Comparison of ENCODE assay signal across 12 cellular contexts in the genomic region with DNA sequence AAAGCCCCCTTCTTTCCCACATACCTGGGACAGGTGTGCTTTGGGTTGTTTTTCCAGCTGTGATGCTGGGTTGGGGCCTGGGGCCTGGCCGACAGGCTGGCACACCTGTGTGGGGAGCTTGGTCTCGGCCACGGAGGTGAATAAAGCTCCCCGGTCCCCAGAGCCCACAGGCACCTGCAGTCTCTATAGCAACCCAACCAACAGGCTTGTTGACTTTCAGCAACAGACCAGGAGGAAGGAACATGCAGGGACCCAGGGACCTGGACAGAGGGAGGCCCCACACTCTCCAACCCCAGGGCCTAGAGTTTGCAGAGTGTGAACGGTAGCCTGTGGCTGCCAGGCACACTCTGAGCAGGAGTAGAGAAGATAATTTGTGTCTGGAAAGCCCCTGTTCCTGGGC. TPM values are rescaled to one million over a fixed set of nuclear protein-coding genes. Genes with fewer than 3 reads are reported as not detected.
DNase-seq lines count a peak whose midpoint lies in the region; ATAC-seq and TF ChIP-seq lines count a peak whose summit lies in the region.
"Had no signal": no experiment of that assay in that cellular context is flagged by ENCODE, and none has a peak within 500 bp of the region (broad histone marks: within the 10 kb centered on the region; RNA-seq: fewer than 3 reads in every experiment).

No MANE protein-coding gene starts in this region.

- peaks cover 17% of the 10 kb centered on the region for H3K4me1 Mint-ChIP-seq in MCF 10A (ENCODE audit: insufficient read depth, unreplicated experiment)
- H3K4me1 Mint-ChIP-seq in mesothelial cell of epicardium = peaks cover 16% of the 10 kb centered on the region

- H3K4me3 ChIP-seq in breast epithelium (no peak overlapping the region), SK-N-SH (ENCODE audit: low read depth in 2 of 2, low read length in 1 of 2) (no peak overlapping the region)
- H3K4me3 ChIP-seq: thoracic aorta had no signal

- peaks cover 18% of the 10 kb centered on the region for H3K27me3 Mint-ChIP-seq in MCF 10A (ENCODE audit: insufficient read depth, unreplicated experiment)
- H3K27me3 Mint-ChIP-seq in mesothelial cell of epicardium (ENCODE audit: low read depth) = no peaks in the 10 kb centered on the region

- no peaks in the 10 kb centered on the region for H3K36me3 ChIP-seq in breast epithelium
- no peaks in the 10 kb centered on the region for H3K36me3 ChIP-seq in SK-N-SH (replicated peaks in 1 of 2; ENCODE audit: control insufficient read depth in 1 of 2, insufficient read depth in 2 of 2, low read length in 1 of 2)
- H3K36me3 ChIP-seq: thoracic aorta had no signal

- H3K9ac ChIP-seq in SK-N-SH = no peak overlapping the region

- TF ChIP-seq EP300 in SK-N-SH (IDR thresholded peaks at IDR 0.05; ENCODE audit: borderline replicate concordance in 1 of 2, low read depth in 1 of 2, low read length in 1 of 2) = no peak

- peak overlapping the region; percentile 52 to 79 for H3K27ac ChIP-seq in breast epithelium
- H3K27ac ChIP-seq in SK-N-SH (ENCODE audit: low read depth in 2 of 2, low read length in 1 of 2) = no peak overlapping the region
- H3K27ac ChIP-seq: thoracic aorta had no signal

- POLR2A ChIA-PET in MCF 10A (lab: Yijun Ruan, JAX) = no interaction called here
- POLR2A ChIA-PET in SK-N-SH (lab: Yijun Ruan, JAX) = no interaction called here

- H2AFZ ChIP-seq in SK-N-SH (ENCODE audit: low read depth) = no peak overlapping the region

- TF ChIP-seq CTCF in breast epithelium (IDR thresholded peaks at IDR 0.05) (no peak), MCF 10A (IDR thresholded peaks at IDR 0.05; ENCODE audit: unreplicated experiment) (no peak), mesothelial cell of epicardium (IDR thresholded peaks at IDR 0.05; ENCODE audit: unreplicated experiment) (no peak), SK-N-SH (IDR thresholded peaks at IDR 0.05) (no peak)

- BruUV-seq in MCF 10A (replicated peaks; lab: Mats Ljungman, UMichigan) = no TSS peak

- DNase-seq in breast epithelium (ENCODE audit: low spot score in 2 of 2) (peak; percentile 69 to 75), MCF 10A (ENCODE audit: unreplicated experiment) (no peak), NCI-H774 (lab: John Stamatoyannopoulos, UW) (peak; percentile 73), mesothelial cell of epicardium (ENCODE audit: low spot score in 2 of 2, unreplicated experiment in 2 of 2) (no peak), SK-N-SH (no peak)
- DNase-seq: activated naive CD4-positive, alpha-beta T cell treated with Interleukin-2 at 50 U/mL for 16 hours; naive B cell; NCI-H446 treated with DMSO at 0.1 percent for 48 hours had no signal

- 57% methylated on average over 1 of the region's 5 CpGs for WGBS in SK-N-SH (ENCODE audit: low lambda C conversion rate)

- intact Hi-C loops in breast epithelium (cut with DNase I; ENCODE audit: low total_unique reads) (no loop called here), MCF 10A (cut with micrococcal nuclease) (no loop called here)

- H3K27me3 ChIP-seq in breast epithelium (no peaks in the 10 kb centered on the region), SK-N-SH (ENCODE audit: insufficient read depth) (no peaks in the 10 kb centered on the region)

- H3K4me3 Mint-ChIP-seq in MCF 10A (ENCODE audit: unreplicated experiment) (no peak overlapping the region), mesothelial cell of epicardium (no peak overlapping the region)
- H3K4me3 Mint-ChIP-seq: naive B cell had no signal

- H3K9me2 ChIP-seq in SK-N-SH = no peaks in the 10 kb centered on the region

- H3K36me3 Mint-ChIP-seq in MCF 10A (ENCODE audit: insufficient read depth, unreplicated experiment) = no peaks in the 10 kb centered on the region
- no peaks in the 10 kb centered on the region for H3K36me3 Mint-ChIP-seq in mesothelial cell of epicardium

- H3K79me2 ChIP-seq in SK-N-SH (ENCODE audit: insufficient read depth) = no peaks in the 10 kb centered on the region

- H3K9me3 Mint-ChIP-seq in MCF 10A (ENCODE audit: unreplicated experiment) = no peaks in the 10 kb centered on the region
- no peaks in the 10 kb centered on the region for H3K9me3 Mint-ChIP-seq in mesothelial cell of epicardium

- CTCF ChIA-PET in MCF 10A (lab: Yijun Ruan, JAX) (interaction anchor here (0.5 to 2.0 kb wide), 3 partner anchors 13 to 129 kb away, joined by 3 to 5 read pairs (median 4); no protein-coding TSS in a partner anchor), SK-N-SH (lab: Yijun Ruan, JAX) (interaction anchor here (1.1 kb wide), 1 partner anchor 12 kb away, joined by 4 read pairs; no protein-coding TSS in a partner anchor)

- H3K27ac Mint-ChIP-seq in MCF 10A (ENCODE audit: low read depth, unreplicated experiment) (no peak overlapping the region), mesothelial cell of epicardium (peak overlapping the region; percentile 58)
- H3K27ac Mint-ChIP-seq: naive B cell had no signal

- no peak for TF ChIP-seq RAD21 in SK-N-SH (IDR thresholded peaks at IDR 0.05; ENCODE audit: low read length)

- no peaks in the 10 kb centered on the region for H3K9me3 ChIP-seq in breast epithelium
- no peaks in the 10 kb centered on the region for H3K9me3 ChIP-seq in SK-N-SH
- H3K9me3 ChIP-seq: thoracic aorta had no signal

- TF ChIP-seq POLR2A in breast epithelium (IDR thresholded peaks at IDR 0.05) = no peak

- ATAC-seq in GM21529 (IDR thresholded peaks at IDR 0.05; ENCODE audit: unreplicated experiment) (no peak), GM19328 (IDR thresholded peaks at IDR 0.05; ENCODE audit: unreplicated experiment) (no peak), GM21528 (IDR thresholded peaks at IDR 0.05; ENCODE audit: low FRiP score, unreplicated experiment) (no peak)

- no peak overlapping the region for H3K4me2 ChIP-seq in SK-N-SH

- peaks cover 21% of the 10 kb centered on the region for H3F3A ChIP-seq in SK-N-SH (replicated peaks; ENCODE audit: insufficient read depth)

- no peaks in the 10 kb centered on the region for H4K20me1 ChIP-seq in SK-N-SH (ENCODE audit: insufficient read depth)

- no peaks in the 10 kb centered on the region for H3K4me1 ChIP-seq in breast epithelium
- H3K4me1 ChIP-seq in SK-N-SH (ENCODE audit: control insufficient read depth in 1 of 2, insufficient read depth in 2 of 2, low read depth in 1 of 2, low read length in 1 of 2) = peaks cover 3 to 16% of the 10 kb centered on the region in 2 experiments; a peak in 3 of 4 replicates

TF ChIP-seq in SK-N-SH, 30 proteins besides CTCF, POLR2A, EP300 and RAD21 (continues in another document):
- TF ChIP-seq MEF2A (IDR thresholded peaks at IDR 0.05; ENCODE audit: borderline replicate concordance, low read depth) (no peak), NFIC (IDR thresholded peaks at IDR 0.05; ENCODE audit: borderline replicate concordance) (no peak), RCOR1 (IDR thresholded peaks at IDR 0.05; ENCODE audit: low read length) (no peak), TCF12 (IDR thresholded peaks at IDR 0.05) (no peak), POLR2AphosphoS5 (IDR thresholded peaks at IDR 0.05; ENCODE audit: low read depth, low read length) (no peak), JUND (IDR thresholded peaks at IDR 0.05) (no peak), NRF1 (IDR thresholded peaks at IDR 0.05; ENCODE audit: low read depth, low read length) (no peak), EZH2phosphoT487 (IDR thresholded peaks at IDR 0.05; ENCODE audit: borderline replicate concordance, low read depth) (no peak)
- TF ChIP-seq, protein P1, sequence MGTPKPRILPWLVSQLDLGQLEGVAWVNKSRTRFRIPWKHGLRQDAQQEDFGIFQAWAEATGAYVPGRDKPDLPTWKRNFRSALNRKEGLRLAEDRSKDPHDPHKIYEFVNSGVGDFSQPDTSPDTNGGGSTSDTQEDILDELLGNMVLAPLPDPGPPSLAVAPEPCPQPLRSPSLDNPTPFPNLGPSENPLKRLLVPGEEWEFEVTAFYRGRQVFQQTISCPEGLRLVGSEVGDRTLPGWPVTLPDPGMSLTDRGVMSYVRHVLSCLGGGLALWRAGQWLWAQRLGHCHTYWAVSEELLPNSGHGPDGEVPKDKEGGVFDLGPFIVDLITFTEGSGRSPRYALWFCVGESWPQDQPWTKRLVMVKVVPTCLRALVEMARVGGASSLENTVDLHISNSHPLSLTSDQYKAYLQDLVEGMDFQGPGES (IDR thresholded peaks at IDR 0.05; ENCODE audit: low read depth, low read length) = no peak
- TF ChIP-seq, protein P2, sequence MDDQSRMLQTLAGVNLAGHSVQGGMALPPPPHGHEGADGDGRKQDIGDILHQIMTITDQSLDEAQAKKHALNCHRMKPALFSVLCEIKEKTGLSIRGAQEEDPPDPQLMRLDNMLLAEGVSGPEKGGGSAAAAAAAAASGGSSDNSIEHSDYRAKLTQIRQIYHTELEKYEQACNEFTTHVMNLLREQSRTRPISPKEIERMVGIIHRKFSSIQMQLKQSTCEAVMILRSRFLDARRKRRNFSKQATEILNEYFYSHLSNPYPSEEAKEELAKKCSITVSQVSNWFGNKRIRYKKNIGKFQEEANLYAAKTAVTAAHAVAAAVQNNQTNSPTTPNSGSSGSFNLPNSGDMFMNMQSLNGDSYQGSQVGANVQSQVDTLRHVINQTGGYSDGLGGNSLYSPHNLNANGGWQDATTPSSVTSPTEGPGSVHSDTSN (IDR thresholded peaks at IDR 0.05) = no peak
- TF ChIP-seq, protein P3, sequence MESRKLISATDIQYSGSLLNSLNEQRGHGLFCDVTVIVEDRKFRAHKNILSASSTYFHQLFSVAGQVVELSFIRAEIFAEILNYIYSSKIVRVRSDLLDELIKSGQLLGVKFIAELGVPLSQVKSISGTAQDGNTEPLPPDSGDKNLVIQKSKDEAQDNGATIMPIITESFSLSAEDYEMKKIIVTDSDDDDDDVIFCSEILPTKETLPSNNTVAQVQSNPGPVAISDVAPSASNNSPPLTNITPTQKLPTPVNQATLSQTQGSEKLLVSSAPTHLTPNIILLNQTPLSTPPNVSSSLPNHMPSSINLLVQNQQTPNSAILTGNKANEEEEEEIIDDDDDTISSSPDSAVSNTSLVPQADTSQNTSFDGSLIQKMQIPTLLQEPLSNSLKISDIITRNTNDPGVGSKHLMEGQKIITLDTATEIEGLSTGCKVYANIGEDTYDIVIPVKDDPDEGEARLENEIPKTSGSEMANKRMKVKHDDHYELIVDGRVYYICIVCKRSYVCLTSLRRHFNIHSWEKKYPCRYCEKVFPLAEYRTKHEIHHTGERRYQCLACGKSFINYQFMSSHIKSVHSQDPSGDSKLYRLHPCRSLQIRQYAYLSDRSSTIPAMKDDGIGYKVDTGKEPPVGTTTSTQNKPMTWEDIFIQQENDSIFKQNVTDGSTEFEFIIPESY (IDR thresholded peaks at IDR 0.05; ENCODE audit: borderline replicate concordance, low read depth) = no peak
- TF ChIP-seq, protein P4, sequence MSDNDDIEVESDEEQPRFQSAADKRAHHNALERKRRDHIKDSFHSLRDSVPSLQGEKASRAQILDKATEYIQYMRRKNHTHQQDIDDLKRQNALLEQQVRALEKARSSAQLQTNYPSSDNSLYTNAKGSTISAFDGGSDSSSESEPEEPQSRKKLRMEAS (IDR thresholded peaks at IDR 0.05; ENCODE audit: low read depth) = no peak

RNA-seq across cellular contexts. Expression of a gene that starts 14.7 kb away (rescaled TPM):
- total RNA-seq in breast epithelium (10 to 100 TPM in 2 of 3 donors, 1 to 10 TPM in 1; 3.0 to 20.2 (median 15.7) TPM), MCF 10A (2022) (8.9 and 10.3 TPM in 2 replicates), mesothelial cell of epicardium (39.6 to 42.7 TPM (median 41.0 TPM) in 3 replicates)
- polyA plus RNA-seq in SK-N-SH (2012; rRNA removed) = 35.3 and 40.0 TPM in 2 replicates
- polyA plus RNA-seq in SK-N-SH (2012; cell fraction: cytosol; rRNA removed) = 28.3 and 33.0 TPM in 2 replicates
- 56.9 and 66.8 TPM in 2 replicates for polyA plus RNA-seq in SK-N-SH (2012; cell fraction: nucleus; rRNA removed)

Comparison
In these comparisons a context has a peak if more than half of its experiments do, and no peak if none do; other contexts are left out.
1. DNase-seq: peak in breast epithelium (2 of 2) and NCI-H774 (single experiment); none in MCF 10A (single experiment), mesothelial cell of epicardium (0 of 2) and SK-N-SH (single experiment).
2. H3K27ac ChIP-seq: peak in breast epithelium (2 of 2); none in SK-N-SH (0 of 2).